3 cellular contexts compared by ENCODE assay signal in genomic region chr17:47335101-47335936, GRCh38.
TF ChIP-seq lines count a peak whose summit lies in the region.

No MANE protein-coding gene starts in this region.

TF ChIP-seq in SK-N-SH treated with all-trans-retinoic acid at 6 μM for 48 hours, 23 proteins besides CTCF, POLR2A, EP300 and RAD21:
- no peak for TF ChIP-seq ESRRG (CRISPR knock-in tag; IDR thresholded peaks at IDR 0.05)
- TF ChIP-seq ZFP3 (CRISPR knock-in tag; IDR thresholded peaks at IDR 0.05): no peak
- no peak for TF ChIP-seq OSR1 (CRISPR knock-in tag; IDR thresholded peaks at IDR 0.05)
- no peak for TF ChIP-seq ZNF565 (CRISPR knock-in tag; conservative IDR thresholded peaks at IDR 0.05; ENCODE audit: low read depth)
- no peak for TF ChIP-seq PATZ1 (CRISPR knock-in tag; IDR thresholded peaks at IDR 0.05; ENCODE audit: borderline replicate concordance)
- TF ChIP-seq PPARA (CRISPR knock-in tag; IDR thresholded peaks at IDR 0.05; ENCODE audit: borderline replicate concordance): no peak

TF ChIP-seq in SK-N-SH, 30 proteins besides CTCF, POLR2A, EP300 and RAD21:
- TF ChIP-seq RCOR1 (IDR thresholded peaks at IDR 0.05; ENCODE audit: low read length): no peak
- no peak for TF ChIP-seq NFIC (IDR thresholded peaks at IDR 0.05; ENCODE audit: borderline replicate concordance)
- TF ChIP-seq, protein P1, sequence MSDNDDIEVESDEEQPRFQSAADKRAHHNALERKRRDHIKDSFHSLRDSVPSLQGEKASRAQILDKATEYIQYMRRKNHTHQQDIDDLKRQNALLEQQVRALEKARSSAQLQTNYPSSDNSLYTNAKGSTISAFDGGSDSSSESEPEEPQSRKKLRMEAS (IDR thresholded peaks at IDR 0.05; ENCODE audit: low read depth): no peak
- TF ChIP-seq YY1 (IDR thresholded peaks at IDR 0.05; ENCODE audit: low read depth): no peak
- no peak for TF ChIP-seq RXRA (IDR thresholded peaks at IDR 0.05; ENCODE audit: borderline replicate concordance, low read depth)
- TF ChIP-seq, protein P2, sequence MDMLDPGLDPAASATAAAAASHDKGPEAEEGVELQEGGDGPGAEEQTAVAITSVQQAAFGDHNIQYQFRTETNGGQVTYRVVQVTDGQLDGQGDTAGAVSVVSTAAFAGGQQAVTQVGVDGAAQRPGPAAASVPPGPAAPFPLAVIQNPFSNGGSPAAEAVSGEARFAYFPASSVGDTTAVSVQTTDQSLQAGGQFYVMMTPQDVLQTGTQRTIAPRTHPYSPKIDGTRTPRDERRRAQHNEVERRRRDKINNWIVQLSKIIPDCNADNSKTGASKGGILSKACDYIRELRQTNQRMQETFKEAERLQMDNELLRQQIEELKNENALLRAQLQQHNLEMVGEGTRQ (IDR thresholded peaks at IDR 0.05; ENCODE audit: borderline replicate concordance, low read depth, low read length): no peak
- no peak for TF ChIP-seq CHD2 (IDR thresholded peaks at IDR 0.05; ENCODE audit: low read length, partially characterized antibody)
- TF ChIP-seq TEAD4 (IDR thresholded peaks at IDR 0.05; ENCODE audit: borderline replicate concordance, insufficient read depth): no peak
- TF ChIP-seq TAF1 (IDR thresholded peaks at IDR 0.05; ENCODE audit: borderline replicate concordance, low read depth, low read length): no peak

TF ChIP-seq in K562, 482 proteins besides CTCF, POLR2A, EP300 and RAD21:
- no peak for TF ChIP-seq E4F1 (CRISPR knock-in tag; IDR thresholded peaks at IDR 0.05; ENCODE audit: borderline replicate concordance)
- TF ChIP-seq ZNF197 (CRISPR knock-in tag; IDR thresholded peaks at IDR 0.05; ENCODE audit: low read depth): no peak
- no peak for TF ChIP-seq MAZ (CRISPR knock-in tag; conservative IDR thresholded peaks at IDR 0.05 in 1 of 2, IDR thresholded peaks at IDR 0.05 in 1 of 2)
- no peak for TF ChIP-seq MEIS2 (IDR thresholded peaks at IDR 0.05; ENCODE audit: partially characterized antibody)
- TF ChIP-seq SPI1 (IDR thresholded peaks at IDR 0.05; ENCODE audit: borderline replicate concordance, low read depth, low read length): peak; percentile 63
- TF ChIP-seq BDP1 (IDR thresholded peaks at IDR 0.05; ENCODE audit: insufficient read depth, insufficient read length): no peak
- no peak for TF ChIP-seq SRSF1 (IDR thresholded peaks at IDR 0.05; ENCODE audit: low read depth, low read length)
- TF ChIP-seq PHB2 (IDR thresholded peaks at IDR 0.05; ENCODE audit: low read depth): no peak
